In the genomic region with DNA sequence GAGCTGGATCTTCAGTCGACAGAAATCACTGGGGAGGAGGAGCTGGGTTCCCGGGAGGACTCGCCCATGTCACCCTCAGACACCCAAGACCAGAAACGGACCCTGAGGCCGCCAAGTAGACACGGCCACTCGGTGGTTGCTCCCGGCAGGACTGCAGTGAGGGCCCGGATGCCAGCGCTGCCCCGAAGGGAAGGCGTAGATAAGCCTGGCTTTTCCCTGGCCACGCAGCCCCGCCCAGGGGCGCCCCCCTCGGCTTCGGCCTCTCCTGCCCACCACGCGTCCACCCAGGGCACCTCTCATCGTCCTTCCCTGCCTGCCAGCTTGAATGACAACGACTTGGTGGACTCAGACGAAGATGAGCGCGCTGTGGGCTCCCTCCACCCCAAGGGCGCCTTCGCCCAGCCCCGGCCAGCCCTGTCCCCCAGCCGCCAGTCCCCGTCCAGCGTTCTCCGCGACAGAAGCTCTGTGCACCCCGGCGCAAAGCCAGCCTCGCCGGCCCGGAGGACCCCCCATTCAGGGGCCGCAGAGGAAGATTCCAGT, we compare ENCODE assay signal across 5 cellular contexts.
"Had no signal": no experiment of that assay in that cellular context is flagged by ENCODE, and none has a peak within 500 bp of the region (broad histone marks: within the 10 kb centered on the region; RNA-seq: fewer than 3 reads in every experiment).

No MANE protein-coding gene starts in this region.

- ATAC-seq: K562 had no signal

- H3K27ac Mint-ChIP-seq: H9 had no signal

- DNase-seq: GOT3, H9, HCEC 1CT, IMR-90 had no signal

- H3K4me3 ChIP-seq: K562 had no signal
